13 cellular contexts compared by ENCODE assay signal in the genomic region with DNA sequence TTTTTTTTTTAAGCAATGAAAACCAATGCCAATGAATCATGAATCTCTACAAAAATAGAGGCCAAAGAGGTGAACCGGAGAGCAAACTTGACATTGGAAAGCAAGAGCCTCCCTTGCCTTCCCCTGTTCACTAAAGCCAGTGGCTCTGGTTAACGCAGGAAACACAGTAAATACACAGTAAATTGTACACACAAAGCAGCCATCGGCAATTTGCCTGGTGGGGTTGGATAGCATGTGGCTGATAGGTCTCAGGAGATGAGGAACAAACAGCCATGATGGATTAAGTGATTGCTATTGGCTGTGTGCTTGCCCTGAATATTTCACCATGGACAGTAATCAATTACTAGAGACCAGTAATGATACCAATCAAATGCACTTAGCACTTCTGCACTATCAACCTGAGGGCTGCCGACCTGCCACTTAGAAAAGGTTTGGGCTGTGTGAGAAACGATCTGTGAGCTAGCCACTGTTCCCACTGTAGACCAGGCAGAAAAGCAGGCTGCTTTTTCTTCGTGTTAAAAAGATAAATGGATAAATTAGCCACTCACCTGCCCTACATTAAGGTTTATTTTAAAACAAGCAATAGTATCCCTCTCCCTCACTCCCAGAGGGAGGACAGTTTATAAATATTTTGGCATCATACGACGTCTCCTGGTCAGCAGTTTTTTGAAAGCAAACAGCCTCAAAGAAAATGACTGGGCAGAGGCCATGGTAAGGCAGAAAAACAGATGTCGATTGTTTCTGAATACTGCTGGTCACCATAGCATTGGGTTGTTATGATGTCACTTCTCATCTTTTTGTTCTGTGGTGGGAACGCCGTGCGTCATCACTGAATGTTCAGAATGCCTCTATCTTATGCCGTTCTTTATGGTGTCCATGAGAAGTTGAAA.
DNase-seq lines count a peak whose midpoint lies in the region; ATAC-seq and TF ChIP-seq lines count a peak whose summit lies in the region.
"Had no signal": no experiment of that assay in that cellular context is flagged by ENCODE, and none has a peak within 500 bp of the region (broad histone marks: within the 10 kb centered on the region; RNA-seq: fewer than 3 reads in every experiment).

No MANE protein-coding gene starts in this region.

- H3K27ac Mint-ChIP-seq in neural progenitor cell, result no peak overlapping the region
- no peak overlapping the region for H3K27ac Mint-ChIP-seq in CD8-positive, alpha-beta T cell
- H3K27ac Mint-ChIP-seq in activated naive CD4-positive, alpha-beta T cell treated with anti-CD3 and anti-CD28 coated beads, Interleukin-2, amount 10 ng/mL, durations not matched to agents 7 days and 5 days, result no peak overlapping the region
- H3K27ac Mint-ChIP-seq: stimulated activated naive CD8-positive, alpha-beta T cell treated with anti-CD3 and anti-CD28 coated beads, Interleukin-15, Interleukin-2, amounts not matched to agents 100 ng/mL and 50 ng/mL, for 24 hours had no signal

- no peaks in the 10 kb centered on the region for H3K27me3 ChIP-seq in rectal smooth muscle tissue (ENCODE audit: control insufficient read depth, insufficient read depth, low read length)
- H3K27me3 ChIP-seq in neural progenitor cell, result no peaks in the 10 kb centered on the region
- no peaks in the 10 kb centered on the region for H3K27me3 ChIP-seq in CD8-positive, alpha-beta T cell (ENCODE audit: insufficient read depth, low read length)

- CTCF ChIA-PET in CD8-positive, alpha-beta T cell (lab: Charles Lee), result no interaction called here
- CTCF ChIA-PET in activated naive CD4-positive, alpha-beta T cell treated with anti-CD3 and anti-CD28 coated beads, Interleukin-2, amount 10 ng/mL, durations not matched to agents 7 days and 5 days (lab: Charles Lee), result no interaction called here

- peaks cover 8% of the 10 kb centered on the region for H3F3A ChIP-seq in neural progenitor cell (ENCODE audit: low read depth)

- DNase-seq in SK-MEL-5 (ENCODE audit: low read depth, low spot score) (peak; percentile 82), fibroblast of pulmonary artery (ENCODE audit: low read depth) (peak; percentile 54), neural progenitor cell (ENCODE audit: low spot score) (no peak), Kasumi-1 (lab: John Stamatoyannopoulos, UW) (no peak)
- no peak for DNase-seq in CD8-positive, alpha-beta T cell
- DNase-seq in activated naive CD4-positive, alpha-beta T cell treated with anti-CD3 and anti-CD28 coated beads, Interleukin-2, amount 10 ng/mL, durations not matched to agents 7 days and 5 days, result no peak
- DNase-seq: activated CD8-positive, alpha-beta memory T cell treated with anti-CD3 and anti-CD28 coated beads, Interleukin-2, amount 50 U/mL, for 4 hours; mesendoderm; NCI-H1694 had no signal

- H3K9ac ChIP-seq in rectal smooth muscle tissue (ENCODE audit: low read length), result no peak overlapping the region
- H3K9ac ChIP-seq in neural progenitor cell, result no peak overlapping the region

- H3K36me3 ChIP-seq in rectal smooth muscle tissue (ENCODE audit: control insufficient read depth, insufficient read depth, low read length) (no peaks in the 10 kb centered on the region), neural progenitor cell (no peaks in the 10 kb centered on the region)
- no peaks in the 10 kb centered on the region for H3K36me3 ChIP-seq in CD8-positive, alpha-beta T cell (ENCODE audit: insufficient read depth, low read length)

- no peak overlapping the region for H3K4me2 ChIP-seq in neural progenitor cell

- peaks cover 5% of the 10 kb centered on the region for H3K9me3 Mint-ChIP-seq in neural progenitor cell
- no peaks in the 10 kb centered on the region for H3K9me3 Mint-ChIP-seq in CD8-positive, alpha-beta T cell
- no peaks in the 10 kb centered on the region for H3K9me3 Mint-ChIP-seq in activated naive CD4-positive, alpha-beta T cell treated with anti-CD3 and anti-CD28 coated beads, Interleukin-2, amount 10 ng/mL, durations not matched to agents 7 days and 5 days
- H3K9me3 Mint-ChIP-seq: stimulated activated naive CD8-positive, alpha-beta T cell treated with anti-CD3 and anti-CD28 coated beads, Interleukin-15, Interleukin-2, amounts not matched to agents 100 ng/mL and 50 ng/mL, for 24 hours; WTC11 had no signal

- TF ChIP-seq CTCF in fibroblast of pulmonary artery (IDR thresholded peaks at IDR 0.05; ENCODE audit: low read length, missing control alignments), result no peak
- no peak for TF ChIP-seq CTCF in neural progenitor cell (IDR thresholded peaks at IDR 0.05)
- no peak for TF ChIP-seq CTCF in CD8-positive, alpha-beta T cell (IDR thresholded peaks at IDR 0.05)

- H3K36me3 Mint-ChIP-seq in neural progenitor cell, result peaks cover 3% of the 10 kb centered on the region
- H3K36me3 Mint-ChIP-seq in CD8-positive, alpha-beta T cell, result no peaks in the 10 kb centered on the region
- no peaks in the 10 kb centered on the region for H3K36me3 Mint-ChIP-seq in activated naive CD4-positive, alpha-beta T cell treated with anti-CD3 and anti-CD28 coated beads, Interleukin-2, amount 10 ng/mL, durations not matched to agents 7 days and 5 days
- H3K36me3 Mint-ChIP-seq: WTC11 had no signal

- H3K4me1 ChIP-seq in rectal smooth muscle tissue (ENCODE audit: control insufficient read depth, insufficient read depth, low read length) (peaks cover 19% of the 10 kb centered on the region), neural progenitor cell (peaks cover 13% of the 10 kb centered on the region)
- H3K4me1 ChIP-seq in CD8-positive, alpha-beta T cell (ENCODE audit: insufficient read depth, low read length), result no peaks in the 10 kb centered on the region

- in situ Hi-C loops in SK-MEL-5 (cut with HindIII; ENCODE audit: low pct_unique_long_range_greater_than_20kb, low sequenced_read_pairs), result no loop called here

- H3K4me3 ChIP-seq in fibroblast of pulmonary artery (replicated peaks; ENCODE audit: low read depth, low read length), result no peak overlapping the region
- no peak overlapping the region for H3K4me3 ChIP-seq in rectal smooth muscle tissue (ENCODE audit: low read length)
- no peak overlapping the region for H3K4me3 ChIP-seq in neural progenitor cell
- H3K4me3 ChIP-seq in CD8-positive, alpha-beta T cell (ENCODE audit: low read depth, low read length), result no peak overlapping the region

- intact Hi-C loops in CD8-positive, alpha-beta T cell (cut with DNase I, micrococcal nuclease), result no loop called here

- no peaks in the 10 kb centered on the region for H3K9me3 ChIP-seq in neural progenitor cell (ENCODE audit: low read depth)
- H3K9me3 ChIP-seq in CD8-positive, alpha-beta T cell (ENCODE audit: low read length), result no peaks in the 10 kb centered on the region

- ATAC-seq in HG02973 (IDR thresholded peaks at IDR 0.05; ENCODE audit: unreplicated experiment), result peak; percentile 30
- no peak for ATAC-seq in CD8-positive, alpha-beta T cell
- ATAC-seq: WTC11 had no signal

- peaks cover 2% of the 10 kb centered on the region for H3K27me3 Mint-ChIP-seq in neural progenitor cell (ENCODE audit: insufficient read depth, low read depth)
- no peaks in the 10 kb centered on the region for H3K27me3 Mint-ChIP-seq in CD8-positive, alpha-beta T cell (ENCODE audit: low read depth)
- no peaks in the 10 kb centered on the region for H3K27me3 Mint-ChIP-seq in activated naive CD4-positive, alpha-beta T cell treated with anti-CD3 and anti-CD28 coated beads, Interleukin-2, amount 10 ng/mL, durations not matched to agents 7 days and 5 days
- H3K27me3 Mint-ChIP-seq: stimulated activated naive CD8-positive, alpha-beta T cell treated with anti-CD3 and anti-CD28 coated beads, Interleukin-15, Interleukin-2, amounts not matched to agents 100 ng/mL and 50 ng/mL, for 24 hours had no signal

- no peak overlapping the region for H3K4me3 Mint-ChIP-seq in neural progenitor cell
- no peak overlapping the region for H3K4me3 Mint-ChIP-seq in CD8-positive, alpha-beta T cell
- H3K4me3 Mint-ChIP-seq in activated naive CD4-positive, alpha-beta T cell treated with anti-CD3 and anti-CD28 coated beads, Interleukin-2, amount 10 ng/mL, durations not matched to agents 7 days and 5 days, result no peak overlapping the region
- H3K4me3 Mint-ChIP-seq: stimulated activated naive CD8-positive, alpha-beta T cell treated with anti-CD3 and anti-CD28 coated beads, Interleukin-15, Interleukin-2, amounts not matched to agents 100 ng/mL and 50 ng/mL, for 24 hours; WTC11 had no signal

- H4K20me1 ChIP-seq in neural progenitor cell (ENCODE audit: low read depth), result peaks cover 9% of the 10 kb centered on the region

- no peak overlapping the region for H2AFZ ChIP-seq in neural progenitor cell (replicated peaks)

- H3K4me1 Mint-ChIP-seq in neural progenitor cell, result peaks cover 32% of the 10 kb centered on the region
- no peaks in the 10 kb centered on the region for H3K4me1 Mint-ChIP-seq in CD8-positive, alpha-beta T cell (ENCODE audit: low read depth)
- H3K4me1 Mint-ChIP-seq in activated naive CD4-positive, alpha-beta T cell treated with anti-CD3 and anti-CD28 coated beads, Interleukin-2, amount 10 ng/mL, durations not matched to agents 7 days and 5 days, result no peaks in the 10 kb centered on the region

- POLR2A ChIA-PET in CD8-positive, alpha-beta T cell (lab: Charles Lee), result interaction anchor here (0.6 kb wide), 1 partner anchor 514 kb away, joined by 3 read pairs; no protein-coding TSS in a partner anchor

- H3K79me2 ChIP-seq in neural progenitor cell (ENCODE audit: low read depth), result no peaks in the 10 kb centered on the region

- H3K27ac ChIP-seq in rectal smooth muscle tissue (ENCODE audit: low read depth, low read length) (peak overlapping the region; percentile 60), neural progenitor cell (no peak overlapping the region)
- H3K27ac ChIP-seq in CD8-positive, alpha-beta T cell (ENCODE audit: low read depth, low read length), result no peak overlapping the region

Comparison
In these comparisons a context has a peak if more than half of its experiments do, and no peak if none do; other contexts are left out.
1. DNase-seq: peak in SK-MEL-5 (single experiment) and fibroblast of pulmonary artery (single experiment); none in neural progenitor cell (single experiment), CD8-positive, alpha-beta T cell (0 of 7), activated naive CD4-positive, alpha-beta T cell treated with anti-CD3 and anti-CD28 coated beads, Interleukin-2, amount 10 ng/mL, durations not matched to agents 7 days and 5 days (single experiment) and Kasumi-1 (0 of 2).